Comparison of ENCODE assay signal across 15 cellular contexts in the genomic region with DNA sequence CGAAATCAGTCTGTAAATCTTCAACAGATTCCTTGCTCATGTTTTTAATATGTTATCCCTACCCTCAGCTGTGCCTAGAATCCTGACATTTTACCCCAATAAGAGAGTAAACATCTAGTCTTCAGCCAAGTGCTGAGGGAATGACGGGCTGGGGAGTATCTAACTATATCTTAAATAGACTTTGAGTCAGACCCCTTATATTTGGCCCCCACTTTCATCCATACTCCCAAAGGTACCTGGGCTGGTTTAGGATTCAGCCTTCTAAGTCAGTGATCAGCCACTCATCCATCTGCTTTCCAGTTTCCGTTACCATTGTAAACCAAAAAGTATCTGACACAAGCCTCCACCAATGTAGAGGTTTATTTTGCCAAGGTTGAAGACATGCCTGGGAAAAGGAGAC. TPM values are rescaled to one million over a fixed set of nuclear protein-coding genes. Genes with fewer than 3 reads are reported as not detected.
DNase-seq lines count a peak whose midpoint lies in the region; ATAC-seq, FAIRE-seq and TF ChIP-seq lines count a peak whose summit lies in the region.
"Had no signal": no experiment of that assay in that cellular context is flagged by ENCODE, and none has a peak within 500 bp of the region (broad histone marks: within the 10 kb centered on the region; RNA-seq: fewer than 3 reads in every experiment).

No MANE protein-coding gene starts in this region.

- H2AK5ac ChIP-seq in mesenchymal stem cell (ENCODE audit: low read length, severe bottlenecking): no peak overlapping the region

- 0 out of 2 replicates have a peak overlapping the region, but pooled peaks have one; percentile 6 for H2AFZ ChIP-seq in GM23248
- H2AFZ ChIP-seq in astrocyte (ENCODE audit: low read depth, low read length): peak overlapping the region; percentile 19
- H2AFZ ChIP-seq in mesenchymal stem cell (ENCODE audit: low read depth, low read length): no peak overlapping the region

- H3K9ac ChIP-seq in GM23248: no peak overlapping the region
- no peak overlapping the region for H3K9ac ChIP-seq in astrocyte (ENCODE audit: low read length)
- H3K9ac ChIP-seq in mesenchymal stem cell (ENCODE audit: low read length): no peak overlapping the region
- H3K9ac ChIP-seq: BLaER1 had no signal

- H3K4me1 Mint-ChIP-seq in astrocyte (ENCODE audit: low read depth, unreplicated experiment): peaks cover 7% of the 10 kb centered on the region
- H3K4me1 Mint-ChIP-seq: CD14-positive monocyte; CD4-positive, alpha-beta memory T cell had no signal

- no peak overlapping the region for H3K23ac ChIP-seq in mesenchymal stem cell (ENCODE audit: low read length in 2 of 2)

- H3F3A ChIP-seq in GM23248 (ENCODE audit: insufficient read depth): no peaks in the 10 kb centered on the region

- in situ Hi-C loops in GM23248 (cut with MboI): no loop called here

- peak overlapping the region; percentile 77 for H4K8ac ChIP-seq in mesenchymal stem cell (ENCODE audit: low read length)

- no peak for FAIRE-seq in astrocyte (lab: Jason Lieb, UNC)
- FAIRE-seq: GM12878 had no signal

- H3K27me3 ChIP-seq in GM23248 (replicated peaks; ENCODE audit: insufficient read depth): no peaks in the 10 kb centered on the region
- H3K27me3 ChIP-seq in astrocyte (ENCODE audit: insufficient read depth, low read length): no peaks in the 10 kb centered on the region
- no peaks in the 10 kb centered on the region for H3K27me3 ChIP-seq in mesenchymal stem cell (ENCODE audit: control insufficient read depth in 1 of 2, insufficient read depth in 1 of 2, low read length in 2 of 2)
- H3K27me3 ChIP-seq in psoas muscle (ENCODE audit: insufficient read depth in 3 of 3, low read length in 2 of 3): no peaks in the 10 kb centered on the region
- H3K27me3 ChIP-seq: BLaER1 had no signal

- peak overlapping the region; percentile 5 to 47 for H3K18ac ChIP-seq in mesenchymal stem cell (ENCODE audit: low read depth in 1 of 2, low read length in 2 of 2)

- H3K14ac ChIP-seq in mesenchymal stem cell (ENCODE audit: low read length in 2 of 2): no peak overlapping the region

- no peaks in the 10 kb centered on the region for H3K79me1 ChIP-seq in mesenchymal stem cell (replicated peaks; ENCODE audit: low read length, poor library complexity, severe bottlenecking)

- H2BK12ac ChIP-seq in mesenchymal stem cell (ENCODE audit: low read length in 2 of 2): peak overlapping the region in 1 of 2 experiments; percentile 41

- no peaks in the 10 kb centered on the region for H3K27me3 Mint-ChIP-seq in astrocyte (ENCODE audit: low read depth, unreplicated experiment)

- H4K91ac ChIP-seq in mesenchymal stem cell (ENCODE audit: low read length): no peak overlapping the region

- H3K4me2 ChIP-seq in GM23248 (ENCODE audit: unreplicated experiment): no peak overlapping the region
- no peak overlapping the region for H3K4me2 ChIP-seq in astrocyte (ENCODE audit: low read length)
- H3K4me2 ChIP-seq in mesenchymal stem cell (ENCODE audit: low read length, poor library complexity, severe bottlenecking): no peak overlapping the region
- H3K4me2 ChIP-seq: BLaER1 had no signal

- no peak overlapping the region for H3K27ac Mint-ChIP-seq in astrocyte (ENCODE audit: unreplicated experiment)
- H3K27ac Mint-ChIP-seq: CD14-positive monocyte; CD4-positive, alpha-beta memory T cell had no signal

- H3K9me3 ChIP-seq in GM23248 (ENCODE audit: low read depth) (no peaks in the 10 kb centered on the region), astrocyte (ENCODE audit: insufficient read depth, low read depth, low read length) (no peaks in the 10 kb centered on the region), mesenchymal stem cell (ENCODE audit: control insufficient read depth, low read length) (peaks cover 9% of the 10 kb centered on the region), psoas muscle (peaks cover 8% of the 10 kb centered on the region)

- no peaks in the 10 kb centered on the region for H3K9me2 ChIP-seq in GM23248 (ENCODE audit: insufficient read depth)

- no peak overlapping the region for H2BK15ac ChIP-seq in mesenchymal stem cell (ENCODE audit: low read depth, poor library complexity, severe bottlenecking)

- no peak for TF ChIP-seq CTCF in astrocyte (IDR thresholded peaks at IDR 0.05; ENCODE audit: insufficient read depth, low read depth, low read length)
- TF ChIP-seq CTCF in psoas muscle (IDR thresholded peaks at IDR 0.05): no peak

- H4K20me1 ChIP-seq in GM23248 (ENCODE audit: insufficient read depth): no peaks in the 10 kb centered on the region
- H4K20me1 ChIP-seq in astrocyte (ENCODE audit: insufficient read depth, low read length): no peaks in the 10 kb centered on the region
- H4K20me1 ChIP-seq: BLaER1 had no signal

- no peak overlapping the region for H3K4me3 Mint-ChIP-seq in astrocyte (ENCODE audit: unreplicated experiment)
- H3K4me3 Mint-ChIP-seq: CD14-positive monocyte; CD4-positive, alpha-beta memory T cell had no signal

- no peak overlapping the region for H3K4ac ChIP-seq in mesenchymal stem cell (ENCODE audit: low read depth in 1 of 2, low read length in 2 of 2)

- 85 to 86% methylated on average over 3 of the region's 3 CpGs for WGBS in GM23248 (ENCODE audit: low coverage in 1 of 2, low lambda C conversion rate in 2 of 2, missing lambda C conversion rate in 2 of 2), 2 experiments
- WGBS in mesenchymal stem cell: 100% methylated on average over 1 of the region's 3 CpGs
- WGBS in psoas muscle, 3 donors: 73 to 89% (median 75%) methylated on average over 3 of the region's 3 CpGs

- DNase-seq in GM23248 (no peak), astrocyte (ENCODE audit: low read depth) (no peak), mesenchymal stem cell (no peak), psoas muscle (no peak), NCI-H2081 treated with DMSO at 0.1 percent for 48 hours (lab: John Stamatoyannopoulos, UW) (no peak)
- no peak for DNase-seq in effector CD8-positive, alpha-beta T cell (lab: John Stamatoyannopoulos, UW)
- DNase-seq in central memory CD4-positive, alpha-beta T cell: no peak
- DNase-seq: 8988T; CD4-positive, alpha-beta memory T cell; DMS53; DND-41 had no signal

- no peak overlapping the region for H2BK5ac ChIP-seq in mesenchymal stem cell (ENCODE audit: low read depth, low read length, poor library complexity, severe bottlenecking)

- peak in 3 of 4 donors; percentile 56 to 59 (median 57) for ATAC-seq in psoas muscle
- ATAC-seq: GM12878 had no signal

- no peak overlapping the region for H3K4me3 ChIP-seq in GM23248
- no peak overlapping the region for H3K4me3 ChIP-seq in astrocyte (ENCODE audit: insufficient read depth, low read depth, low read length)
- H3K4me3 ChIP-seq in mesenchymal stem cell (ENCODE audit: insufficient read depth in 1 of 2, low read depth in 1 of 2, low read length in 2 of 2): no peak overlapping the region
- H3K4me3 ChIP-seq in psoas muscle: no peak overlapping the region
- H3K4me3 ChIP-seq: BLaER1, GM12878 had no signal

- no peak overlapping the region for H3K27ac ChIP-seq in GM23248
- H3K27ac ChIP-seq in astrocyte (ENCODE audit: low read depth, low read length): no peak overlapping the region
- no peak overlapping the region for H3K27ac ChIP-seq in mesenchymal stem cell (ENCODE audit: low read length, poor library complexity, severe bottlenecking)
- H3K27ac ChIP-seq in psoas muscle: peak overlapping the region; percentile 62
- H3K27ac ChIP-seq: BLaER1, HL-60 had no signal

- intact Hi-C loops in psoas muscle (cut with DNase I): no loop called here

- H3K4me1 ChIP-seq in GM23248 (ENCODE audit: insufficient read depth) (no peaks in the 10 kb centered on the region), astrocyte (ENCODE audit: insufficient read depth, low read length) (peaks cover 6% of the 10 kb centered on the region), mesenchymal stem cell (ENCODE audit: control insufficient read depth, insufficient read depth, low read depth, low read length) (no peaks in the 10 kb centered on the region), psoas muscle (peaks cover 5% of the 10 kb centered on the region)
- H3K4me1 ChIP-seq: BLaER1 had no signal

- H3K79me2 ChIP-seq in GM23248 (ENCODE audit: insufficient read depth) (no peaks in the 10 kb centered on the region), astrocyte (ENCODE audit: insufficient read depth, low read length) (no peaks in the 10 kb centered on the region)

- peaks cover 7% of the 10 kb centered on the region for H3K9me3 Mint-ChIP-seq in astrocyte (ENCODE audit: unreplicated experiment)

- H3K36me3 ChIP-seq in GM23248 (ENCODE audit: low read depth): no peaks in the 10 kb centered on the region
- H3K36me3 ChIP-seq in astrocyte (ENCODE audit: insufficient read depth, low read length): no peaks in the 10 kb centered on the region
- H3K36me3 ChIP-seq in mesenchymal stem cell (ENCODE audit: control insufficient read depth in 1 of 2, insufficient read depth in 2 of 2, low read depth in 1 of 2, low read length in 2 of 2): peaks cover 0 to 15% of the 10 kb centered on the region in 2 experiments
- H3K36me3 ChIP-seq in psoas muscle (ENCODE audit: insufficient read depth in 1 of 2, low read depth in 1 of 2): no peaks in the 10 kb centered on the region
- H3K36me3 ChIP-seq: BLaER1 had no signal

- peak overlapping the region; percentile 42 for H2BK120ac ChIP-seq in mesenchymal stem cell (ENCODE audit: low read depth, low read length)

- peaks cover 11% of the 10 kb centered on the region for H3K36me3 Mint-ChIP-seq in astrocyte (ENCODE audit: low read depth, unreplicated experiment)
- H3K36me3 Mint-ChIP-seq: CD14-positive monocyte had no signal

RNA-seq across cellular contexts. Expression of a gene that starts 36.1 kb away (rescaled TPM):
- total RNA-seq in GM23248 (2014; rRNA removed; shearing (Covaris generic)): 2.1 and 6.4 TPM in 2 replicates
- 4.7 and 6.2 TPM in 2 replicates for polyA plus RNA-seq in GM23248 (2016; fragmentation: Nextera tagmentation; extraction: Ambion mirVana)
- total RNA-seq in astrocyte: 7.7 and 8.5 TPM in 2 replicates
- polyA plus RNA-seq in mesenchymal stem cell (2013, experiment 1 of 2): 5.4 TPM
- 6.0 TPM for polyA plus RNA-seq in mesenchymal stem cell (2013, experiment 2 of 2)
- 1 to 10 TPM in 3 of 4 donors, under 1 TPM in 1; 0.46 to 1.9 (median 1.3) TPM for total RNA-seq in psoas muscle
- polyA plus RNA-seq in psoas muscle: 1 to 10 TPM in 1 of 3 donors, under 1 TPM in 2; 0.39 to 1.8 (median 0.42) TPM
